ENCODE assay signal across 14 cellular contexts in genomic region chr21:34132905-34133304, GRCh38. TPM values are rescaled to one million over a fixed set of nuclear protein-coding genes. Genes with fewer than 3 reads are reported as not detected.
DNase-seq lines count a peak whose midpoint lies in the region; ATAC-seq and TF ChIP-seq lines count a peak whose summit lies in the region.
"Had no signal": no experiment of that assay in that cellular context is flagged by ENCODE, and none has a peak within 500 bp of the region (broad histone marks: within the 10 kb centered on the region; RNA-seq: fewer than 3 reads in every experiment).

No MANE protein-coding gene starts in this region.

- DNase-seq in CD8-positive, alpha-beta T cell = no peak
- DNase-seq in NOMO-1 treated with DMSO at 0.1 percent for 48 hours (lab: John Stamatoyannopoulos, UW; ENCODE audit: unreplicated experiment) (peak; percentile 81), RKO (ENCODE audit: low spot score) (no peak), H4 (ENCODE audit: low spot score) (no peak), A673 (ENCODE audit: low spot score) (no peak)
- DNase-seq in activated naive CD8-positive, alpha-beta T cell treated with anti-CD3 and anti-CD28 coated beads, Interleukin-2, amount 50 U/mL, for 24 hours = no peak
- DNase-seq in activated CD4-positive, CD25-positive, alpha-beta regulatory T cell (lab: John Stamatoyannopoulos, UW) = no peak
- DNase-seq: cortex of kidney; NCI-H1417 treated with DMSO at 0.1 percent for 48 hours; NCI-H526; stimulated activated CD4-positive, alpha-beta T cell treated with anti-CD3 and anti-CD28 coated beads, Interleukin-2, amount 100 ng/mL, for 48 hours; stimulated activated naive CD4-positive, alpha-beta T cell treated with Interleukin-2 at 50 U/mL for 16 hours had no signal

- H3K4me3 ChIP-seq in CD8-positive, alpha-beta T cell (ENCODE audit: low read depth, low read length) = no peak overlapping the region
- H3K4me3 ChIP-seq in rectal smooth muscle tissue (ENCODE audit: low read length) = no peak overlapping the region
- no peak overlapping the region for H3K4me3 ChIP-seq in A673 (ENCODE audit: low read depth, low read length, poor library complexity, severe bottlenecking)

- H3K27me3 Mint-ChIP-seq in CD8-positive, alpha-beta T cell (ENCODE audit: low read depth) = no peaks in the 10 kb centered on the region
- no peaks in the 10 kb centered on the region for H3K27me3 Mint-ChIP-seq in activated naive CD8-positive, alpha-beta T cell treated with anti-CD3 and anti-CD28 coated beads, Interleukin-2, amount 50 U/mL, for 24 hours

- peaks cover 2% of the 10 kb centered on the region for H3K9me3 Mint-ChIP-seq in CD8-positive, alpha-beta T cell
- peaks cover 6% of the 10 kb centered on the region for H3K9me3 Mint-ChIP-seq in activated naive CD8-positive, alpha-beta T cell treated with anti-CD3 and anti-CD28 coated beads, Interleukin-2, amount 50 U/mL, for 24 hours

- BruUV-seq in A673 (replicated peaks; lab: Mats Ljungman, UMichigan) = no TSS peak

- no peak for ATAC-seq in CD8-positive, alpha-beta T cell
- no peak for ATAC-seq in activated naive CD8-positive, alpha-beta T cell treated with anti-CD3 and anti-CD28 coated beads, Interleukin-2, amount 50 U/mL, for 24 hours
- ATAC-seq: activated CD4-positive, CD25-positive, alpha-beta regulatory T cell treated with anti-CD3 and anti-CD28 coated beads, Interleukin-2, amount 50 U/mL, for 24 hours had no signal

- no peak overlapping the region for H3K9ac ChIP-seq in rectal smooth muscle tissue (ENCODE audit: low read length)

- H3K36me3 Mint-ChIP-seq in CD8-positive, alpha-beta T cell = peaks cover 53% of the 10 kb centered on the region
- peaks cover 75% of the 10 kb centered on the region for H3K36me3 Mint-ChIP-seq in activated naive CD8-positive, alpha-beta T cell treated with anti-CD3 and anti-CD28 coated beads, Interleukin-2, amount 50 U/mL, for 24 hours (ENCODE audit: low read depth)

- H3K9me3 ChIP-seq in CD8-positive, alpha-beta T cell (ENCODE audit: low read length) = no peaks in the 10 kb centered on the region
- H3K9me3 ChIP-seq in A673 (ENCODE audit: low read depth, low read length, poor library complexity, severe bottlenecking) = no peaks in the 10 kb centered on the region

- H3K4me3 Mint-ChIP-seq in CD8-positive, alpha-beta T cell = peak overlapping the region; percentile 23
- no peak overlapping the region for H3K4me3 Mint-ChIP-seq in activated naive CD8-positive, alpha-beta T cell treated with anti-CD3 and anti-CD28 coated beads, Interleukin-2, amount 50 U/mL, for 24 hours

- H3K4me1 ChIP-seq in CD8-positive, alpha-beta T cell (ENCODE audit: insufficient read depth, low read length) = peaks cover 55% of the 10 kb centered on the region
- H3K4me1 ChIP-seq in rectal smooth muscle tissue (ENCODE audit: control insufficient read depth, insufficient read depth, low read length) (peaks cover 43% of the 10 kb centered on the region), A673 (ENCODE audit: insufficient read depth, low read length, poor library complexity, severe bottlenecking) (peaks cover 33% of the 10 kb centered on the region)

- H3K27ac ChIP-seq in CD8-positive, alpha-beta T cell (ENCODE audit: low read depth, low read length) = no peak overlapping the region
- H3K27ac ChIP-seq in rectal smooth muscle tissue (ENCODE audit: low read depth, low read length) = peak overlapping the region; percentile 28
- no peak overlapping the region for H3K27ac ChIP-seq in A673 (ENCODE audit: low read depth, low read length, poor library complexity, severe bottlenecking)

- no peaks in the 10 kb centered on the region for H3K27me3 ChIP-seq in CD8-positive, alpha-beta T cell (ENCODE audit: insufficient read depth, low read length)
- H3K27me3 ChIP-seq in rectal smooth muscle tissue (ENCODE audit: control insufficient read depth, insufficient read depth, low read length) (no peaks in the 10 kb centered on the region), A673 (replicated peaks; ENCODE audit: insufficient read depth, low read depth, low read length, poor library complexity) (no peaks in the 10 kb centered on the region)

- no peak for TF ChIP-seq CTCF in CD8-positive, alpha-beta T cell (IDR thresholded peaks at IDR 0.05)
- TF ChIP-seq CTCF in A673 (conservative IDR thresholded peaks at IDR 0.05; ENCODE audit: low read depth, low read length) = no peak

- intact Hi-C loops in CD8-positive, alpha-beta T cell (cut with DNase I, micrococcal nuclease) = no loop called here
- intact Hi-C loops in A673 (cut with micrococcal nuclease; ENCODE audit: unreplicated experiment) = no loop called here

- POLR2A ChIA-PET in CD8-positive, alpha-beta T cell (lab: Charles Lee) = no interaction called here
- POLR2A ChIA-PET in A673 (lab: Charles Lee; ENCODE audit: low non-redundant PET) = no interaction called here

- H3K4me1 Mint-ChIP-seq in CD8-positive, alpha-beta T cell (ENCODE audit: low read depth) = peaks cover 78% of the 10 kb centered on the region
- peaks cover 83% of the 10 kb centered on the region for H3K4me1 Mint-ChIP-seq in activated naive CD8-positive, alpha-beta T cell treated with anti-CD3 and anti-CD28 coated beads, Interleukin-2, amount 50 U/mL, for 24 hours

- peak overlapping the region; percentile 89 for H3K27ac Mint-ChIP-seq in CD8-positive, alpha-beta T cell
- peak overlapping the region; percentile 55 for H3K27ac Mint-ChIP-seq in activated naive CD8-positive, alpha-beta T cell treated with anti-CD3 and anti-CD28 coated beads, Interleukin-2, amount 50 U/mL, for 24 hours

- CTCF ChIA-PET in CD8-positive, alpha-beta T cell (lab: Charles Lee) = interaction anchor here (0.9 to 6.8 kb wide), 4 partner anchors 11 to 229 kb away, joined by 3 to 43 read pairs (median 4); no protein-coding TSS in a partner anchor
- CTCF ChIA-PET in A673 (lab: Charles Lee) = no interaction called here

- H3K36me3 ChIP-seq in CD8-positive, alpha-beta T cell (ENCODE audit: insufficient read depth, low read length) = no peaks in the 10 kb centered on the region
- no peaks in the 10 kb centered on the region for H3K36me3 ChIP-seq in rectal smooth muscle tissue (ENCODE audit: control insufficient read depth, insufficient read depth, low read length)
- no peaks in the 10 kb centered on the region for H3K36me3 ChIP-seq in A673 (ENCODE audit: insufficient read depth, low read length, poor library complexity, severe bottlenecking)

RNA-seq across cellular contexts. Expression of gene MRPS6, which starts 59.5 kb away (rescaled TPM):
- total RNA-seq in CD8-positive, alpha-beta T cell = 10 to 100 TPM; 14.3 to 15.4 TPM
- 26.8 and 40.9 TPM in 2 replicates for total RNA-seq in H4 (2014; rRNA removed; shearing (Covaris generic))
- total RNA-seq in A673 (2021) = 99.7 and 115 TPM in 2 replicates

RNA-seq across cellular contexts. Expression of gene SLC5A3, which starts 59.5 kb away (rescaled TPM):
- total RNA-seq in CD8-positive, alpha-beta T cell = 1 to 10 TPM; 4.6 to 5.2 TPM
- total RNA-seq in H4 (2014; rRNA removed; shearing (Covaris generic)) = 8.5 and 11.4 TPM in 2 replicates
- 18.4 and 20.5 TPM in 2 replicates for total RNA-seq in A673 (2021)
